9 cellular contexts compared by ENCODE assay signal in the genomic region with DNA sequence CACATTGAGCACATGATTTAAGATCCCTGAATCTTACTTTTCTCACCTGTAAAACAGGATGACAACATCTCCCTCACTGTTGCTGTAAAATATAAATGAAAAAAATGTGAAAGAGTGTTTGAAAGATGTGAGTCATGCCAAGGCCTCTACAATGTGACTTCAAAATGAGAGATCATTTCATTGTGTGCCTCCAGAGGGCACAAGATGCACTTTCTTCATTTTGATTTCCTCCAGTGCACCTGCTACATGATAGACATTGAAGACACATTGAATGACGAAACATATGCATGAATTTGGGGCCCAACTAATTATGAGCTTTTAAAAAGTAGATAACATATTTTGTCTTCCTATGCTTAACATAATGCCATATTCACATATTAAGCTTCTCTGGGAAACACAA.
A peak's percentile ranks its signal among the peaks of the same experiment; 100 is the strongest.
DNase-seq lines count a peak whose midpoint lies in the region; ATAC-seq, FAIRE-seq and TF ChIP-seq lines count a peak whose summit lies in the region.
"Had no signal": no experiment of that assay in that cellular context is flagged by ENCODE, and none has a peak within 500 bp of the region (broad histone marks: within the 10 kb centered on the region; RNA-seq: fewer than 3 reads in every experiment).

No MANE protein-coding gene starts in this region.

- H3K4me3 Mint-ChIP-seq in naive thymus-derived CD4-positive, alpha-beta T cell: no peak overlapping the region
- H3K4me3 Mint-ChIP-seq: activated T-cell treated with anti-CD3 and anti-CD28 coated beads, Interleukin-2, amount 50 U/mL, for 24 hours had no signal

- intact Hi-C loops in naive thymus-derived CD4-positive, alpha-beta T cell (cut with micrococcal nuclease): no loop called here

- DNase-seq in AG08396 (ENCODE audit: low spot score): peak; percentile 39
- peak; percentile 22 for DNase-seq in H54 (ENCODE audit: insufficient read length, low spot score)
- peak; percentile 34 for DNase-seq in SK-MEL-5 (ENCODE audit: low read depth, low spot score)
- peak; percentile 37 to 71 for DNase-seq in foreskin keratinocyte
- DNase-seq in activated CD4-positive, alpha-beta T cell treated with anti-CD3 and anti-CD28 coated beads, Interleukin-2, amount 50 U/mL, for 48 hours: no peak
- DNase-seq in HuH-7.5 (ENCODE audit: low spot score): no peak
- DNase-seq in naive thymus-derived CD4-positive, alpha-beta T cell: no peak
- DNase-seq: activated T-cell treated with anti-CD3 and anti-CD28 coated beads, Interleukin-2, amount 50 U/mL, for 24 hours had no signal

- H3K9me3 Mint-ChIP-seq in naive thymus-derived CD4-positive, alpha-beta T cell: peaks cover 0 to 8% (median 0%) of the 10 kb centered on the region in 11 donors
- H3K9me3 Mint-ChIP-seq: activated T-cell treated with anti-CD3 and anti-CD28 coated beads, Interleukin-2, amount 50 U/mL, for 24 hours had no signal

- FAIRE-seq in H54 (lab: Jason Lieb, UNC): peak; percentile 83

- H3K36me3 Mint-ChIP-seq in naive thymus-derived CD4-positive, alpha-beta T cell: no peaks in the 10 kb centered on the region

- peaks cover 3% of the 10 kb centered on the region for H3K27me3 ChIP-seq in foreskin keratinocyte
- no peaks in the 10 kb centered on the region for H3K27me3 ChIP-seq in naive thymus-derived CD4-positive, alpha-beta T cell (ENCODE audit: control insufficient read depth in 2 of 2, insufficient read depth in 2 of 2, low read length in 2 of 2)

- peaks cover 2 to 19% (median 12%) of the 10 kb centered on the region in 5 donors for H3K27me3 Mint-ChIP-seq in naive thymus-derived CD4-positive, alpha-beta T cell

- no peak for TF ChIP-seq POLR2A in H54 (IDR thresholded peaks at IDR 0.05; ENCODE audit: low read depth, low read length)

- H3K36me3 ChIP-seq in naive thymus-derived CD4-positive, alpha-beta T cell (ENCODE audit: control insufficient read depth in 2 of 3, insufficient read depth in 3 of 3, low read length in 3 of 3): no peaks in the 10 kb centered on the region

- no peak overlapping the region for H3K27ac ChIP-seq in foreskin keratinocyte
- no peak overlapping the region for H3K27ac ChIP-seq in naive thymus-derived CD4-positive, alpha-beta T cell (ENCODE audit: low read depth, low read length)

- peak; percentile 72 for ATAC-seq in foreskin keratinocyte
- no peak for ATAC-seq in naive thymus-derived CD4-positive, alpha-beta T cell
- no peak for ATAC-seq in GM18873 (IDR thresholded peaks at IDR 0.05; ENCODE audit: low FRiP score, unreplicated experiment)

- POLR2A ChIA-PET in naive thymus-derived CD4-positive, alpha-beta T cell (lab: Charles Lee): no interaction called here

- no peak overlapping the region for H3K27ac Mint-ChIP-seq in naive thymus-derived CD4-positive, alpha-beta T cell
- H3K27ac Mint-ChIP-seq: activated T-cell treated with anti-CD3 and anti-CD28 coated beads, Interleukin-2, amount 50 U/mL, for 24 hours had no signal

- H3K4me1 ChIP-seq in foreskin keratinocyte: peaks cover 13% of the 10 kb centered on the region
- H3K4me1 ChIP-seq in naive thymus-derived CD4-positive, alpha-beta T cell (ENCODE audit: control insufficient read depth in 2 of 2, insufficient read depth in 2 of 2, low read length in 2 of 2): no peaks in the 10 kb centered on the region

- H3K9me3 ChIP-seq in naive thymus-derived CD4-positive, alpha-beta T cell (ENCODE audit: control insufficient read depth in 2 of 3, low read length in 3 of 3): no peaks in the 10 kb centered on the region

- in situ Hi-C loops in SK-MEL-5 (cut with HindIII; ENCODE audit: low pct_unique_long_range_greater_than_20kb, low sequenced_read_pairs): no loop called here

- no peak overlapping the region for H3K4me3 ChIP-seq in naive thymus-derived CD4-positive, alpha-beta T cell (ENCODE audit: low read length)

- no peaks in the 10 kb centered on the region for H3K4me1 Mint-ChIP-seq in naive thymus-derived CD4-positive, alpha-beta T cell

- peak; percentile 69 for TF ChIP-seq CTCF in foreskin keratinocyte (conservative IDR thresholded peaks at IDR 0.05)

- CTCF ChIA-PET in naive thymus-derived CD4-positive, alpha-beta T cell (lab: Charles Lee): no interaction called here

Comparison
In these comparisons a context has a peak if more than half of its experiments do, and no peak if none do; other contexts are left out.
1. DNase-seq: peak in AG08396 (single experiment), H54 (single experiment), SK-MEL-5 (single experiment) and foreskin keratinocyte (2 of 2); none in activated CD4-positive, alpha-beta T cell treated with anti-CD3 and anti-CD28 coated beads, Interleukin-2, amount 50 U/mL, for 48 hours (0 of 2), HuH-7.5 (single experiment) and naive thymus-derived CD4-positive, alpha-beta T cell (0 of 9).